7 cellular contexts compared by ENCODE assay signal in the genomic region with DNA sequence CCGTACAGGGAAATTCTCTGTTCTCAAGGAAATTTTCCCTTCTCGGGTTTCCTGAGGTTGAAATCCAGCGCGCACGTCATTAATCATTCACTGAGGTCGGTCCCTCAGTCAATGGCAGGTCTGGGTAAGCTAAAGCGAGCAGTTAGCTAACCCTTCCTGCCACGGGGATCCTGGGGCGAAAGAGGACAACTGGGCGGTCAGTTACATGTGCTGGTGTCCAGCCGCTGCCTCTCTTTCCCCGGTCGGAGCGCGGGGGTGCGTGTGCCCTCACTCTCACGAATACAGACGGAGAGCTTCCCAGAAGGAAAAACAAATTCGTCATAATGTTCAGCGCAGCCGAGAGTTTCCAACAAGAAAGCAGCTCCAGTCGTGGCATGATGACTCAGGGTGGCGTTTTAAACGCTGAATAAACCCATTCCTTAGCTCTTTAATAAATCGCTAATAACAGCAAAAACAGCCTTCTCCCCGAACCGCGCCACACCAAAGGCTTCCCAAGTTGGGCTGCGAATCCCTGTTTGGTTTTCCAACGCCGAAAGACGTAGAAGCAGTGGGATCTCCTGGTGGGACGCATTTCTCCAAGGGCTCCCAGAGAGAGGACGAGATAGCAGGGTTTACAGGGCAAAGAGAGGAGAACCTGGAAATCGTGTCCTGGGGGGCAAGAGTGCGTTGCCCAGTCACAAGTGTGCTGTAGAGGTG. TPM values are rescaled to one million over a fixed set of nuclear protein-coding genes. Genes with fewer than 3 reads are reported as not detected.
DNase-seq lines count a peak whose midpoint lies in the region; ATAC-seq and TF ChIP-seq lines count a peak whose summit lies in the region.

No MANE protein-coding gene starts in this region.

- 0 out of 2 replicates have a peak, but pooled peaks cover 4% of the 10 kb centered on the region for H3K36me3 ChIP-seq in GM23248 (ENCODE audit: low read depth)
- no peaks in the 10 kb centered on the region for H3K36me3 ChIP-seq in Peyer's patch
- H3K36me3 ChIP-seq in esophagus (ENCODE audit: control insufficient read depth in 2 of 2, insufficient read depth in 2 of 2, low read length in 1 of 2): no peaks in the 10 kb centered on the region

- TF ChIP-seq CTCF in Peyer's patch (IDR thresholded peaks at IDR 0.05) (no peak), osteocyte (IDR thresholded peaks at IDR 0.05) (no peak)

- H3F3A ChIP-seq in GM23248 (ENCODE audit: insufficient read depth): peaks cover 30% of the 10 kb centered on the region; the same call in 1 of the 2 replicates

- H3K9me3 ChIP-seq in GM23248 (ENCODE audit: low read depth): no peaks in the 10 kb centered on the region
- no peaks in the 10 kb centered on the region for H3K9me3 ChIP-seq in Peyer's patch
- no peaks in the 10 kb centered on the region for H3K9me3 ChIP-seq in esophagus (ENCODE audit: control insufficient read depth in 2 of 2, insufficient read depth in 1 of 2, low read depth in 1 of 2, low read length in 1 of 2)

- peak overlapping the region; percentile 99 for H3K4me2 ChIP-seq in GM23248 (ENCODE audit: unreplicated experiment)

- no peaks in the 10 kb centered on the region for H3K27me3 ChIP-seq in GM23248 (replicated peaks; ENCODE audit: insufficient read depth)
- H3K27me3 ChIP-seq in Peyer's patch: peaks cover 0 to 26% of the 10 kb centered on the region in 2 donors
- peaks cover 13 to 24% of the 10 kb centered on the region in 2 donors for H3K27me3 ChIP-seq in esophagus (ENCODE audit: control insufficient read depth in 1 of 2, insufficient read depth in 2 of 2, low read length in 2 of 2)

- H3K79me2 ChIP-seq in GM23248 (ENCODE audit: insufficient read depth): peaks cover 65% of the 10 kb centered on the region

- TF ChIP-seq POLR2A in Peyer's patch (IDR thresholded peaks at IDR 0.05): no peak

- H2AFZ ChIP-seq in GM23248: peak overlapping the region; percentile 90

- H3K4me3 ChIP-seq in GM23248 (peak overlapping the region; percentile 99), Peyer's patch (peak overlapping the region in 3 of 4 donors; percentile 22 to 51 (median 35)), esophagus (ENCODE audit: low read depth in 1 of 2, low read length in 2 of 2) (peak overlapping the region; percentile 24 to 29)

- H3K9ac ChIP-seq in GM23248: peak overlapping the region; percentile 99

- no peak for ATAC-seq in HG02623 (IDR thresholded peaks at IDR 0.05; ENCODE audit: unreplicated experiment)

- H3K27me3 Mint-ChIP-seq in osteocyte (ENCODE audit: unreplicated experiment): no peaks in the 10 kb centered on the region

- 1 to 2% methylated on average over 36 of the region's 36 CpGs for WGBS in GM23248 (ENCODE audit: low coverage in 1 of 2, low lambda C conversion rate in 2 of 2, missing lambda C conversion rate in 2 of 2), 2 experiments
- 1 to 2% methylated on average over 36 of the region's 36 CpGs for WGBS in esophagus, 2 donors

- H3K4me1 ChIP-seq in GM23248 (ENCODE audit: insufficient read depth) (peaks cover 28% of the 10 kb centered on the region), Peyer's patch (peaks cover 0 to 11% (median 0%) of the 10 kb centered on the region in 4 donors), esophagus (ENCODE audit: control insufficient read depth in 2 of 2, insufficient read depth in 2 of 2, low read length in 1 of 2) (peaks cover 0 to 11% of the 10 kb centered on the region in 2 donors)

- H3K9me2 ChIP-seq in GM23248 (ENCODE audit: insufficient read depth): no peaks in the 10 kb centered on the region

- no peaks in the 10 kb centered on the region for H3K36me3 Mint-ChIP-seq in osteocyte (ENCODE audit: unreplicated experiment)

- no peaks in the 10 kb centered on the region for H4K20me1 ChIP-seq in GM23248 (ENCODE audit: insufficient read depth)

- H3K4me1 Mint-ChIP-seq in osteocyte (ENCODE audit: unreplicated experiment): peaks cover 41% of the 10 kb centered on the region

- H3K9me3 Mint-ChIP-seq in osteocyte (ENCODE audit: unreplicated experiment): no peaks in the 10 kb centered on the region

- H3K4me3 Mint-ChIP-seq in osteocyte (ENCODE audit: unreplicated experiment): peak overlapping the region; percentile 91

- in situ Hi-C loops in GM23248 (cut with MboI): no loop called here

- peak; percentile 95 for DNase-seq in GM23248
- DNase-seq in Peyer's patch: no peak
- no peak for DNase-seq in osteocyte (ENCODE audit: extremely low spot score, unreplicated experiment)
- DNase-seq in SKM-1 (lab: John Stamatoyannopoulos, UW; ENCODE audit: unreplicated experiment): no peak
- DNase-seq in stimulated activated naive CD4-positive, alpha-beta T cell (lab: John Stamatoyannopoulos, UW): no peak

- peak overlapping the region; percentile 95 for H3K27ac Mint-ChIP-seq in osteocyte (ENCODE audit: unreplicated experiment)

- peak overlapping the region; percentile 100 for H3K27ac ChIP-seq in GM23248
- peak overlapping the region in 1 of 4 donors; percentile 76 for H3K27ac ChIP-seq in Peyer's patch
- peak overlapping the region in 1 of 2 donors; percentile 37 for H3K27ac ChIP-seq in esophagus (ENCODE audit: low read depth in 2 of 2, low read length in 1 of 2)

RNA-seq across cellular contexts. Expression of a gene that starts 0.7 kb away (rescaled TPM):
- total RNA-seq in GM23248 (2014; rRNA removed; shearing (Covaris generic)): 13.4 and 15.5 TPM in 2 replicates
- polyA plus RNA-seq in GM23248 (2016; fragmentation: Nextera tagmentation; extraction: Ambion mirVana): 59.9 and 63.7 TPM in 2 replicates
- not detected for total RNA-seq in Peyer's patch
- under 1 TPM; 0.01 to 0.04 TPM for polyA plus RNA-seq in esophagus
- 7.0 and 8.2 TPM in 2 replicates for total RNA-seq in osteocyte

Comparison
In these comparisons a context has a peak if more than half of its experiments do, and no peak if none do; other contexts are left out.
1. H3K4me3 ChIP-seq: peak in every context shown above with its lines; median percentile 99 in GM23248; 35 in Peyer's patch; 26 in esophagus.